In the genomic region with DNA sequence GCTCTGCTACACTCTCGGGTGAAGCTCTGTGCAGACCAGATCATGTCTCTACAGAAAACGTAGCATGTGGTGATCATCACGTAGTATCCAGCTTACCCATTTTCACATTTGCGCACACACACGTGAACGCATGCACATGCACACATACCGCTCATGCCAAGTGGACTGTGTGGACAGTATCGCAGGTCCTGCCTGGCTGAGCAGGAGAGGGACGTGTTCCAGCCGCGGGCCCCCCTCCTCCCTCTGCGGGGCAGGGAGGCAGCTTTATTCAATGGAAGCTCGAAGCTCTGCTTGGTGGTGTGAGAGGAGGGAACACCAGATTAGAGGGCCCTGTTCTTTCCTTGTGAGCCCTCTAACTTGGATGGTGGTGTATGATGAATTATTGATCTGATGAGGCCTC, we compare ENCODE assay signal across 29 cellular contexts. TPM values are rescaled to one million over a fixed set of nuclear protein-coding genes. Genes with fewer than 3 reads are reported as not detected.
"Had no signal": no experiment of that assay in that cellular context is flagged by ENCODE, and none has a peak within 500 bp of the region (broad histone marks: within the 10 kb centered on the region; RNA-seq: fewer than 3 reads in every experiment).

No MANE protein-coding gene starts in this region.

- H3K4me1 ChIP-seq: adrenal gland, breast epithelium, Peyer's patch had no signal

- H3K27ac Mint-ChIP-seq: activated CD4-positive, alpha-beta T cell treated with anti-CD3 and anti-CD28 coated beads for 36 hours; activated CD8-positive, alpha-beta T cell treated with anti-CD3 and anti-CD28 coated beads for 36 hours; activated naive CD4-positive, alpha-beta T cell treated with anti-CD3 and anti-CD28 coated beads, Interleukin-2, amount 10 ng/mL, durations not matched to agents 7 days and 5 days; activated naive CD8-positive, alpha-beta T cell treated with anti-CD3 and anti-CD28 coated beads for 36 hours; activated T-cell treated with anti-CD3 and anti-CD28 coated beads, Interleukin-2, amount 50 U/mL, for 72 hours; activated T-helper 2 cell treated with anti-CD3 and anti-CD28 coated beads, Interferon-gamma antibody, Interleukin-2, Interleukin-4, amounts not matched to agents 10 μg/mL and 5 μg/mL and 100 μg/mL, durations not matched to agents 14 hours and 24 hours and 36 hours had no signal

- H3K36me3 Mint-ChIP-seq: activated naive CD4-positive, alpha-beta T cell treated with anti-CD3 and anti-CD28 coated beads, Interleukin-2, amount 10 ng/mL, durations not matched to agents 7 days and 5 days; activated naive CD8-positive, alpha-beta T cell treated with anti-CD3 and anti-CD28 coated beads for 36 hours had no signal

- H3K9me3 Mint-ChIP-seq: activated CD8-positive, alpha-beta T cell treated with anti-CD3 and anti-CD28 coated beads for 36 hours; activated naive CD4-positive, alpha-beta T cell treated with anti-CD3 and anti-CD28 coated beads, Interleukin-2, amount 10 ng/mL, durations not matched to agents 7 days and 5 days; activated naive CD8-positive, alpha-beta T cell treated with anti-CD3 and anti-CD28 coated beads for 36 hours; activated T-cell treated with anti-CD3 and anti-CD28 coated beads, Interleukin-2, amount 50 U/mL, for 72 hours; activated T-helper 2 cell treated with anti-CD3 and anti-CD28 coated beads, Interferon-gamma antibody, Interleukin-2, Interleukin-4, amounts not matched to agents 10 μg/mL and 5 μg/mL and 100 μg/mL, durations not matched to agents 14 hours and 24 hours and 36 hours had no signal

- H3K4me3 ChIP-seq: adrenal gland, breast epithelium, Peyer's patch, SJCRH30 had no signal

- H3K36me3 ChIP-seq: adrenal gland, breast epithelium, Peyer's patch, SJCRH30 had no signal

- H3K9me3 ChIP-seq: adrenal gland, breast epithelium, Peyer's patch, SJCRH30, SK-N-SH had no signal

- DNase-seq: activated CD4-positive, alpha-beta T cell treated with anti-CD3 and anti-CD28 coated beads for 36 hours; activated CD4-positive, alpha-beta T cell treated with anti-CD3 and anti-CD28 coated beads, Interleukin-2, amount 50 U/mL, for 1 hour; activated CD8-positive, alpha-beta memory T cell treated with anti-CD3 and anti-CD28 coated beads, Interleukin-2, amount 50 U/mL, for 4 hours; activated CD8-positive, alpha-beta T cell treated with anti-CD3 and anti-CD28 coated beads for 36 hours; activated gamma-delta T cell treated with Interleukin-2 at 50 U/mL for 16 hours; activated naive CD4-positive, alpha-beta T cell treated with anti-CD3 and anti-CD28 coated beads, Interleukin-2, amount 10 ng/mL, durations not matched to agents 7 days and 5 days; activated naive CD8-positive, alpha-beta T cell treated with anti-CD3 and anti-CD28 coated beads for 36 hours; activated T-cell treated with anti-CD3 and anti-CD28 coated beads, Interleukin-2, amount 50 U/mL, for 72 hours; adrenal gland; anterior cingulate cortex; IMR-90; KBM-7; NCI-H1048; NCI-H146; NCI-H187 treated with DMSO at 0.1 percent for 48 hours; NCI-H2107; NCI-H2171 treated with DMSO at 0.1 percent for 48 hours; NCI-H226; NCI-H510A; NCI-H526 treated with DMSO at 0.1 percent for 48 hours; Peyer's patch; Right ventricle myocardium superior; SJCRH30; SK-N-SH; T-helper 1 cell had no signal

- H3K27ac ChIP-seq: adrenal gland, breast epithelium, Peyer's patch, RWPE1, SJCRH30, VCaP had no signal

- ATAC-seq: activated CD4-positive, alpha-beta T cell treated with anti-CD3 and anti-CD28 coated beads for 36 hours; activated T-cell treated with anti-CD3 and anti-CD28 coated beads, Interleukin-2, amount 50 U/mL, for 72 hours had no signal

- H3K4me3 Mint-ChIP-seq: activated CD4-positive, alpha-beta T cell treated with anti-CD3 and anti-CD28 coated beads for 36 hours; activated CD8-positive, alpha-beta T cell treated with anti-CD3 and anti-CD28 coated beads for 36 hours; activated naive CD4-positive, alpha-beta T cell treated with anti-CD3 and anti-CD28 coated beads, Interleukin-2, amount 10 ng/mL, durations not matched to agents 7 days and 5 days; activated naive CD8-positive, alpha-beta T cell treated with anti-CD3 and anti-CD28 coated beads for 36 hours; activated T-cell treated with anti-CD3 and anti-CD28 coated beads, Interleukin-2, amount 50 U/mL, for 72 hours had no signal

- H3K27me3 ChIP-seq: adrenal gland, breast epithelium, Peyer's patch, SJCRH30 had no signal

- H3K4me2 ChIP-seq: SK-N-SH had no signal

- H3K9ac ChIP-seq: SK-N-SH had no signal

- H3K27me3 Mint-ChIP-seq: activated CD4-positive, alpha-beta T cell treated with anti-CD3 and anti-CD28 coated beads for 36 hours had no signal

RNA-seq across cellular contexts. Expression of a gene that starts 51.1 kb away (rescaled TPM):
- total RNA-seq: IMR-90 had no signal
- polyA plus RNA-seq: IMR-90 had no signal
